14 cellular contexts compared by ENCODE assay signal in the genomic region with DNA sequence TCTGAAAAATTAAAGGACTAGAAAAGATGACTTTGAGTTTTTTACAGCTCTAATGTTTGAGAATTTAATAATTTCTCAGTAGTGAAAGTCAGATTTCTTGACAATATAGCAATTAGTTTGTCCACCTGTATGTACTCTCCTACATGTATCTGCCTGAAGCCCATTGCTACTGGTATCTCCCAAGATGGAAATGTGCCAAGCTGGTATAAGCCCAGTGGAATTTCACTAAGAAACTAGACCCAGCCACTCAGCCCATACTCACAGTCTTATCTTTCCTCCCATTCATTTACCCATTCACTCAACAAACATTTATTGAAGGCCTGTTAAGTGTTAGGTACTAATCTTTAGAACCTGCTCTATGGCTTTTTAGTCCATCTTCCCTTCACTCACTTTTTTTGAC. TPM values are rescaled to one million over a fixed set of nuclear protein-coding genes. Genes with fewer than 3 reads are reported as not detected.
A peak's percentile ranks its signal among the peaks of the same experiment; 100 is the strongest.
DNase-seq lines count a peak whose midpoint lies in the region; ATAC-seq and TF ChIP-seq lines count a peak whose summit lies in the region.
"Had no signal": no experiment of that assay in that cellular context is flagged by ENCODE, and none has a peak within 500 bp of the region (broad histone marks: within the 10 kb centered on the region; RNA-seq: fewer than 3 reads in every experiment).

No MANE protein-coding gene starts in this region.

- no peaks in the 10 kb centered on the region for H3K27me3 Mint-ChIP-seq in HFFc6 (ENCODE audit: insufficient read depth)

- CTCF ChIA-PET in PC-3 (lab: Charles Lee), result no interaction called here

- no peak overlapping the region for H3K18ac ChIP-seq in trophoblast cell (ENCODE audit: low read length)

- no peak for TF ChIP-seq POLR2A in uterus (IDR thresholded peaks at IDR 0.05)

- peak overlapping the region; percentile 16; the same call in 1 of the 2 replicates for H2AFZ ChIP-seq in PC-3 (ENCODE audit: low read length)
- H2AFZ ChIP-seq in trophoblast cell (ENCODE audit: insufficient read depth, low read length, poor library complexity), result no peak overlapping the region
- H2AFZ ChIP-seq: GM23338 had no signal

- no peak overlapping the region for H4K91ac ChIP-seq in trophoblast cell (ENCODE audit: low read depth, low read length)

- H3K4ac ChIP-seq in trophoblast cell (ENCODE audit: low read depth, low read length), result no peak overlapping the region

- DNase-seq in EL (peak; percentile 35), HFFc6 (no peak), PC-3 (peak; percentile 66), trophoblast cell (no peak), psoas muscle (no peak), uterus (no peak)
- no peak for DNase-seq in activated naive CD4-positive, alpha-beta T cell treated with anti-CD3 and anti-CD28 coated beads, Interleukin-2, amount 50 U/mL, for 72 hours (ENCODE audit: low spot score in 2 of 2)
- DNase-seq: ACHN; CD4-positive, CD25-positive, alpha-beta regulatory T cell; DMS53; H7; KBM-7 had no signal

- no peak overlapping the region for H3K9ac ChIP-seq in PC-3 (ENCODE audit: low read length)
- H3K9ac ChIP-seq in trophoblast cell (ENCODE audit: low read length), result no peak overlapping the region
- H3K9ac ChIP-seq: BLaER1 treated with 17β-estradiol and CSF1 and Interleukin-3, amounts not matched to agents 10 nM and 100 nM had no signal

- H3K4me3 Mint-ChIP-seq in HFFc6, result no peak overlapping the region
- H3K4me3 Mint-ChIP-seq: CD4-positive, CD25-positive, alpha-beta regulatory T cell; GM23338 had no signal

- H3K4me3 ChIP-seq in PC-3 (ENCODE audit: low read length) (no peak overlapping the region), trophoblast cell (ENCODE audit: low read depth, low read length) (no peak overlapping the region), psoas muscle (no peak overlapping the region), uterus (no peak overlapping the region)
- H3K4me3 ChIP-seq: BLaER1 treated with 17β-estradiol and CSF1 and Interleukin-3, amounts not matched to agents 10 nM and 100 nM; GM23338 had no signal

- peaks cover 8% of the 10 kb centered on the region for H3F3A ChIP-seq in PC-3 (ENCODE audit: low read length, unreplicated experiment)

- H2AK5ac ChIP-seq in trophoblast cell (ENCODE audit: low read length), result no peak overlapping the region

- POLR2A ChIA-PET in PC-3 (lab: Charles Lee; ENCODE audit: unreplicated experiment), result no interaction called here

- H3K79me2 ChIP-seq in PC-3 (ENCODE audit: low read length), result no peaks in the 10 kb centered on the region
- no peaks in the 10 kb centered on the region for H3K79me2 ChIP-seq in trophoblast cell (ENCODE audit: control insufficient read depth, insufficient read depth, low read length, poor library complexity)

- ATAC-seq in PC-3, result no peak
- no peak for ATAC-seq in psoas muscle
- no peak for ATAC-seq in activated naive CD4-positive, alpha-beta T cell treated with anti-CD3 and anti-CD28 coated beads, Interleukin-2, amount 50 U/mL, for 72 hours
- ATAC-seq: GM23338 had no signal

- no peaks in the 10 kb centered on the region for H3K36me3 Mint-ChIP-seq in HFFc6 (ENCODE audit: low read depth)
- H3K36me3 Mint-ChIP-seq in activated naive CD4-positive, alpha-beta T cell treated with anti-CD3 and anti-CD28 coated beads, Interleukin-2, amount 50 U/mL, for 72 hours, result no peaks in the 10 kb centered on the region
- H3K36me3 Mint-ChIP-seq: CD4-positive, CD25-positive, alpha-beta regulatory T cell had no signal

- H3K9me3 ChIP-seq in PC-3 (ENCODE audit: low read length) (no peaks in the 10 kb centered on the region), trophoblast cell (ENCODE audit: insufficient read depth, low read depth, low read length) (no peaks in the 10 kb centered on the region), psoas muscle (no peaks in the 10 kb centered on the region), uterus (no peaks in the 10 kb centered on the region)
- H3K9me3 ChIP-seq: BLaER1 treated with 17β-estradiol and CSF1 and Interleukin-3, amounts not matched to agents 10 nM and 100 nM had no signal

- no peak overlapping the region for H2BK5ac ChIP-seq in trophoblast cell (ENCODE audit: low read depth, low read length, poor library complexity)

- TF ChIP-seq CTCF in HFFc6 (IDR thresholded peaks at IDR 0.05), result no peak
- no peak for TF ChIP-seq CTCF in PC-3 (conservative IDR thresholded peaks at IDR 0.05; ENCODE audit: low read depth, low read length)
- no peak for TF ChIP-seq CTCF in psoas muscle (IDR thresholded peaks at IDR 0.05)
- no peak for TF ChIP-seq CTCF in uterus (IDR thresholded peaks at IDR 0.05)

- H3K9me3 Mint-ChIP-seq in HFFc6, result no peaks in the 10 kb centered on the region
- H3K9me3 Mint-ChIP-seq in activated naive CD4-positive, alpha-beta T cell treated with anti-CD3 and anti-CD28 coated beads, Interleukin-2, amount 50 U/mL, for 72 hours, result no peaks in the 10 kb centered on the region
- H3K9me3 Mint-ChIP-seq: GM23338 had no signal

- H3K4me1 ChIP-seq in PC-3 (ENCODE audit: insufficient read depth, low read length), result peaks cover 33% of the 10 kb centered on the region
- H3K4me1 ChIP-seq in trophoblast cell (ENCODE audit: control insufficient read depth in 1 of 2, insufficient read depth in 2 of 2, low read length in 2 of 2), result peaks cover 15 to 17% of the 10 kb centered on the region in 2 experiments
- H3K4me1 ChIP-seq in psoas muscle, result peaks cover 4% of the 10 kb centered on the region
- no peaks in the 10 kb centered on the region for H3K4me1 ChIP-seq in uterus
- H3K4me1 ChIP-seq: BLaER1 treated with 17β-estradiol and CSF1 and Interleukin-3, amounts not matched to agents 10 nM and 100 nM had no signal

- H3K4me2 ChIP-seq in PC-3 (ENCODE audit: low read length), result peak overlapping the region; percentile 20; the same call in 1 of the 2 replicates
- no peak overlapping the region for H3K4me2 ChIP-seq in trophoblast cell (ENCODE audit: low read length)
- H3K4me2 ChIP-seq: BLaER1 treated with 17β-estradiol and CSF1 and Interleukin-3, amounts not matched to agents 10 nM and 100 nM; GM23338 had no signal

- H3K4me1 Mint-ChIP-seq in HFFc6 (ENCODE audit: low read depth), result peaks cover 69% of the 10 kb centered on the region
- H3K4me1 Mint-ChIP-seq: CD4-positive, CD25-positive, alpha-beta regulatory T cell had no signal

- H3K27me3 ChIP-seq in PC-3 (ENCODE audit: low read length) (no peaks in the 10 kb centered on the region), trophoblast cell (ENCODE audit: insufficient read depth, low read length) (no peaks in the 10 kb centered on the region), psoas muscle (ENCODE audit: insufficient read depth in 3 of 3, low read length in 2 of 3) (no peaks in the 10 kb centered on the region), uterus (no peaks in the 10 kb centered on the region)
- H3K27me3 ChIP-seq: BLaER1 treated with 17β-estradiol and CSF1 and Interleukin-3, amounts not matched to agents 10 nM and 100 nM had no signal

- intact Hi-C loops in PC-3 (cut with micrococcal nuclease) (no loop called here), psoas muscle (cut with DNase I) (no loop called here), uterus (cut with DNase I; ENCODE audit: low total_unique reads) (no loop called here)

- H3K23ac ChIP-seq in trophoblast cell (ENCODE audit: low read length), result no peak overlapping the region

- peaks cover 16% of the 10 kb centered on the region for H3K79me1 ChIP-seq in trophoblast cell (ENCODE audit: low read length)

- peak overlapping the region; percentile 60 for H3K27ac Mint-ChIP-seq in HFFc6
- H3K27ac Mint-ChIP-seq in activated naive CD4-positive, alpha-beta T cell treated with anti-CD3 and anti-CD28 coated beads, Interleukin-2, amount 50 U/mL, for 72 hours, result no peak overlapping the region
- H3K27ac Mint-ChIP-seq: CD4-positive, CD25-positive, alpha-beta regulatory T cell; GM23338 had no signal

- no TSS peak for BruUV-seq in PC-3 (replicated peaks; lab: Mats Ljungman, UMichigan)

- H3K27ac ChIP-seq in PC-3 (ENCODE audit: low read length), result peak overlapping the region; percentile 27; the same call in 1 of the 2 replicates
- H3K27ac ChIP-seq in trophoblast cell (ENCODE audit: low read depth, low read length), result peak overlapping the region; percentile 47
- H3K27ac ChIP-seq in psoas muscle, result no peak overlapping the region
- H3K27ac ChIP-seq in uterus, result no peak overlapping the region
- H3K27ac ChIP-seq: BLaER1 treated with 17β-estradiol and CSF1 and Interleukin-3, amounts not matched to agents 10 nM and 100 nM had no signal

- no peaks in the 10 kb centered on the region for H4K20me1 ChIP-seq in PC-3 (ENCODE audit: low read length)
- H4K20me1 ChIP-seq: BLaER1 treated with 17β-estradiol and CSF1 and Interleukin-3, amounts not matched to agents 10 nM and 100 nM had no signal

- H4K8ac ChIP-seq in trophoblast cell (ENCODE audit: low read depth, low read length), result no peak overlapping the region

- H4K12ac ChIP-seq in trophoblast cell (ENCODE audit: low read depth, low read length), result no peak overlapping the region

- H2BK12ac ChIP-seq in trophoblast cell (ENCODE audit: low read length), result no peak overlapping the region

- no peaks in the 10 kb centered on the region for H3K9me2 ChIP-seq in PC-3 (replicated peaks; ENCODE audit: low read length)

- no peak overlapping the region for H2BK120ac ChIP-seq in trophoblast cell (ENCODE audit: insufficient read depth, low read length, poor library complexity)

- H3K14ac ChIP-seq in trophoblast cell (ENCODE audit: low read length), result no peak overlapping the region

- H3K36me3 ChIP-seq in PC-3 (ENCODE audit: low read depth, low read length), result no peaks in the 10 kb centered on the region
- H3K36me3 ChIP-seq in trophoblast cell (ENCODE audit: control insufficient read depth in 1 of 2, insufficient read depth in 2 of 2, low read length in 2 of 2), result peaks cover 3% of the 10 kb centered on the region in 2 experiments
- no peaks in the 10 kb centered on the region for H3K36me3 ChIP-seq in psoas muscle (ENCODE audit: insufficient read depth in 1 of 2, low read depth in 1 of 2)
- H3K36me3 ChIP-seq in uterus, result no peaks in the 10 kb centered on the region
- H3K36me3 ChIP-seq: BLaER1 treated with 17β-estradiol and CSF1 and Interleukin-3, amounts not matched to agents 10 nM and 100 nM had no signal

RNA-seq across cellular contexts. Expression of gene TRIM45, which starts 21.6 kb away (rescaled TPM):
- total RNA-seq in HFFc6 (2021; fragmentation: NEBNext Ultra II Directional; extraction: Animal tissue kit (Norgen Biotek cat#: 25700)), result 1 to 10 TPM; 2.1 to 4.4 (median 3.6) TPM
- total RNA-seq in PC-3 (2014; rRNA removed) (3.1 and 4.3 TPM in 2 replicates), psoas muscle (10 to 100 TPM in 3 of 4 donors, 1 to 10 TPM in 1; 7.3 to 25.4 (median 13.2) TPM), uterus (10 to 100 TPM in 1 of 4 donors, 1 to 10 TPM in 3; 2.6 to 16.7 (median 5.5) TPM)
- 8.1 and 9.8 TPM in 2 replicates for polyA plus RNA-seq in trophoblast cell (2013)
- polyA plus RNA-seq in psoas muscle, result 10 to 100 TPM in 1 of 3 donors, 1 to 10 TPM in 2; 3.3 to 17.1 (median 8.4) TPM
- total RNA-seq in activated naive CD4-positive, alpha-beta T cell treated with anti-CD3 and anti-CD28 coated beads, Interleukin-2, amount 50 U/mL, for 72 hours, result 1 to 10 TPM in 1 of 2 donors, under 1 TPM in 1; 0.29 to 1.5 TPM

Comparison
In these comparisons a context has a peak if more than half of its experiments do, and no peak if none do; other contexts are left out.
1. DNase-seq: peak in EL (single experiment) and PC-3 (single experiment); none in HFFc6 (single experiment), trophoblast cell (0 of 2), psoas muscle (0 of 2), uterus (0 of 2) and activated naive CD4-positive, alpha-beta T cell treated with anti-CD3 and anti-CD28 coated beads, Interleukin-2, amount 50 U/mL, for 72 hours (0 of 2).
2. H3K27ac ChIP-seq: peak in PC-3 (single experiment) and trophoblast cell (single experiment); none in psoas muscle (single experiment) and uterus (0 of 2).